ENCODE assay signal across 25 cellular contexts in the genomic region with DNA sequence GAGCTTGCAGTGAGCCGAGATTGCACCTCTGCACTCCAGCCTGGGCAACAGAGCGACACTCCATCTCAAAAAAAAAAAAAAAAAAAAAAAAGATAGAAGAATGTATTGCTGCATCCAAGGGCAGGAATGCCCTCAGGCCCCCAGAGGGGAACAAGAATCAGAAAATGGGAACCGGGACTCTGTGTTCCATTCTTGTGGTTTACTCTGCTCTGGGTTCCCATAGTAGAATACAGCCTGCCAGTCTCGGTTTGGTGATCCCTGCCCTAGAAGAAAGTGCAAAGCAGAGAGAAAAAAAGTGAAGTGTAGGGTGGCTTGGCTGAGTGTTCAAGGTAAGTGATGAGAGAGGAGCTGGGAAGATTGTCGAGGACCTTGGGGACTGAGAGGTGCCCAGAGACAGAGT.
"Had no signal": no experiment of that assay in that cellular context is flagged by ENCODE, and none has a peak within 500 bp of the region (broad histone marks: within the 10 kb centered on the region; RNA-seq: fewer than 3 reads in every experiment).

No MANE protein-coding gene starts in this region.

- ATAC-seq: activated CD8-positive, alpha-beta T cell treated with anti-CD3 and anti-CD28 coated beads, Interleukin-2, amount 10 ng/mL, durations not matched to agents 7 days and 5 days; activated T-cell treated with anti-CD3 and anti-CD28 coated beads, Interleukin-2, amount 50 U/mL, for 4 hours; esophagus mucosa; gastrocnemius medialis; left ventricle myocardium superior; mucosa of descending colon; stimulated activated naive CD8-positive, alpha-beta T cell treated with anti-CD3 and anti-CD28 coated beads, Interleukin-15, Interleukin-2, amounts not matched to agents 100 U/mL and 50 U/mL, for 24 hours had no signal

- DNase-seq: activated CD4-positive, alpha-beta T cell treated with anti-CD3 and anti-CD28 coated beads, Interleukin-2, amount 10 ng/mL, durations not matched to agents 24 days and 14 days; activated CD4-positive, CD25-positive, alpha-beta regulatory T cell; activated CD8-positive, alpha-beta T cell treated with anti-CD3 and anti-CD28 coated beads, Interleukin-2, amount 10 ng/mL, durations not matched to agents 7 days and 5 days; activated effector memory CD4-positive, alpha-beta T cell treated with Interleukin-2 at 50 U/mL for 16 hours; activated naive CD4-positive, alpha-beta T cell treated with anti-CD3 and anti-CD28 coated beads, Interleukin-2, amount 50 U/mL, for 16 hours; activated T-cell treated with anti-CD3 and anti-CD28 coated beads, Interleukin-2, amount 50 U/mL, for 4 hours; cerebellar nuclear complex; effector CD4-positive, alpha-beta T cell; gastrocnemius medialis; kidney glomerular epithelial cell; left ventricle myocardium superior; mesenchymal stem cell; mucosa of descending colon; naive B cell; right lobe of liver; stimulated activated CD4-positive, alpha-beta T cell treated with anti-CD3 and anti-CD28 coated beads, Interleukin-1b, Interleukin-23, amount 100 ng/mL, for 48 hours; stimulated activated naive CD8-positive, alpha-beta T cell treated with anti-CD3 and anti-CD28 coated beads, Interleukin-15, Interleukin-2, amounts not matched to agents 100 U/mL and 50 U/mL, for 24 hours; T-helper 1 cell; T-helper 9 cell; transverse colon had no signal

- H3K4me3 ChIP-seq: ascending aorta, breast epithelium, gastrocnemius medialis, mucosa of descending colon, neural progenitor cell, right lobe of liver, transverse colon, vagina had no signal

- H3K27ac ChIP-seq: ascending aorta, breast epithelium, gastrocnemius medialis, neural progenitor cell, right lobe of liver, transverse colon, vagina had no signal

- H3K4me2 ChIP-seq: neural progenitor cell had no signal

- H3K27me3 ChIP-seq: ascending aorta, breast epithelium, gastrocnemius medialis, neural progenitor cell, right lobe of liver, vagina had no signal

- H3K4me3 Mint-ChIP-seq: activated CD4-positive, alpha-beta T cell treated with anti-CD3 and anti-CD28 coated beads, Interleukin-2, amount 10 ng/mL, durations not matched to agents 24 days and 14 days; activated CD8-positive, alpha-beta T cell treated with anti-CD3 and anti-CD28 coated beads, Interleukin-2, amount 10 ng/mL, durations not matched to agents 7 days and 5 days; activated T-cell treated with anti-CD3 and anti-CD28 coated beads, Interleukin-2, amount 50 U/mL, for 4 hours; naive B cell; neural progenitor cell had no signal

- H3K36me3 Mint-ChIP-seq: naive B cell, neural progenitor cell had no signal

- H3K36me3 ChIP-seq: ascending aorta, breast epithelium, gastrocnemius medialis, neural progenitor cell, right lobe of liver, transverse colon, vagina had no signal

- H3K9ac ChIP-seq: neural progenitor cell had no signal

- H3K9me3 ChIP-seq: ascending aorta, breast epithelium, gastrocnemius medialis, mucosa of descending colon, right lobe of liver, transverse colon, vagina had no signal

- H3K27ac Mint-ChIP-seq: activated CD4-positive, alpha-beta T cell treated with anti-CD3 and anti-CD28 coated beads, Interleukin-2, amount 10 ng/mL, durations not matched to agents 24 days and 14 days; activated CD8-positive, alpha-beta T cell treated with anti-CD3 and anti-CD28 coated beads, Interleukin-2, amount 10 ng/mL, durations not matched to agents 7 days and 5 days; neural progenitor cell had no signal

- H2AFZ ChIP-seq: neural progenitor cell had no signal

- H3K9me3 Mint-ChIP-seq: activated CD4-positive, alpha-beta T cell treated with anti-CD3 and anti-CD28 coated beads, Interleukin-2, amount 10 ng/mL, durations not matched to agents 24 days and 14 days; activated T-cell treated with anti-CD3 and anti-CD28 coated beads, Interleukin-2, amount 50 U/mL, for 4 hours; naive B cell had no signal

- H3K4me1 Mint-ChIP-seq: activated CD4-positive, alpha-beta T cell treated with anti-CD3 and anti-CD28 coated beads, Interleukin-2, amount 10 ng/mL, durations not matched to agents 24 days and 14 days; neural progenitor cell had no signal

- H3K4me1 ChIP-seq: ascending aorta, breast epithelium, gastrocnemius medialis, neural progenitor cell, right lobe of liver, vagina had no signal
